In the genomic region with DNA sequence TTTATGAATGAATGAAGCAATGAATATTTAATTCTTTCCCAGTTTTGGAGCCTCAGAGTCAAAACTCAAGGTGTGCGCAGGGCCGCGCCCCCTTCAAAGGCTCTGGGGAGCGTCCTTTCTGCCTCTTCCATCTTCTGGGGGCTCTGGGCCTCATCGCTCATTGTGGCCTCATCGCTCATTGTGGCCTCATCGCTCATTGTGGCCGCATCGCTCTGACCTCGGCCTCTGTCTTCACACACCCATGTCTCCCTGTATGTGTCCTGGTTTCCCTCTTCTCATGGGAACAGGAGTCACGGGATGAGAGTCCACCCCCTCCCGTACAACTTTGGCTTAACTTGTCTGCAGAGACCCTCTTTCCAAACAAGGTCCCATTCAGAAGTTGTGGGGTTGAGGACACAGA, we compare ENCODE assay signal across 27 cellular contexts. TPM values are rescaled to one million over a fixed set of nuclear protein-coding genes. Genes with fewer than 3 reads are reported as not detected.
DNase-seq lines count a peak whose midpoint lies in the region; ATAC-seq, FAIRE-seq and TF ChIP-seq lines count a peak whose summit lies in the region.
"Had no signal": no experiment of that assay in that cellular context is flagged by ENCODE, and none has a peak within 500 bp of the region (broad histone marks: within the 10 kb centered on the region; RNA-seq: fewer than 3 reads in every experiment).

No MANE protein-coding gene starts in this region.

- H3K4me2 ChIP-seq in GM12878 (ENCODE audit: control insufficient read depth, insufficient read depth) (no peak overlapping the region), osteoblast (ENCODE audit: insufficient read depth, low read length) (no peak overlapping the region)
- H3K4me2 ChIP-seq: BLaER1 had no signal

- no peaks in the 10 kb centered on the region for H4K20me1 ChIP-seq in GM12878 (ENCODE audit: control insufficient read depth, insufficient read depth)
- H4K20me1 ChIP-seq in osteoblast (ENCODE audit: insufficient read depth, low read length) = peaks cover 5% of the 10 kb centered on the region

- DNase-seq in COLO829 (ENCODE audit: low spot score) (peak; percentile 32), GM12878 (ENCODE audit: low read depth, low spot score) (no peak), osteoblast (ENCODE audit: insufficient read length, low spot score, missing footprints) (peak; percentile 81), gastrocnemius medialis (no peak), mucosa of descending colon (no peak)
- DNase-seq in activated effector memory CD4-positive, alpha-beta T cell treated with Interleukin-2 at 50 U/mL for 16 hours = no peak
- DNase-seq: 8988T; CD8-positive, alpha-beta T cell; COR-L47; DMS 273 treated with DMSO at 0.1 percent for 48 hours; DMS53; DND-41; EL; GOT3; KBM-7 had no signal

- H3K27ac Mint-ChIP-seq in nephron = peak overlapping the region in 2 of 3 experiments; percentile 46 to 57
- H3K27ac Mint-ChIP-seq: CD14-positive monocyte; CD8-positive, alpha-beta T cell had no signal

- SMC1A ChIA-PET in GM12878 (lab: Charles Lee; ENCODE audit: uncharacterized antibody, unreplicated experiment) = no interaction called here

- CTCF ChIA-PET in GM12878 (lab: Yijun Ruan, JAX) = no interaction called here

- H3K27me3 ChIP-seq in GM12878 (replicated peaks in 1 of 2; ENCODE audit: control insufficient read depth in 2 of 2, insufficient read depth in 2 of 2, low read length in 1 of 2) (no peaks in the 10 kb centered on the region), osteoblast (ENCODE audit: insufficient read depth, low read length) (peaks cover 6% of the 10 kb centered on the region), gastrocnemius medialis (peaks cover 5 to 8% (median 5%) of the 10 kb centered on the region in 3 donors)
- H3K27me3 ChIP-seq: BLaER1 had no signal

- no peak overlapping the region for H3K4me3 ChIP-seq in GM12878
- no peak overlapping the region for H3K4me3 ChIP-seq in osteoblast (ENCODE audit: insufficient read depth, low read length)
- no peak overlapping the region for H3K4me3 ChIP-seq in gastrocnemius medialis
- no peak overlapping the region for H3K4me3 ChIP-seq in mucosa of descending colon
- H3K4me3 ChIP-seq: BLaER1, HAP-1 had no signal

- TF ChIP-seq RAD21 in GM12878 (IDR thresholded peaks at IDR 0.05; ENCODE audit: insufficient read depth, low read depth, low read length) = no peak

- WGBS in GM12878 (ENCODE audit: insufficient coverage, insufficient replicate concordance, low lambda C conversion rate, missing lambda C conversion rate) = 60% methylated on average over 11 of the region's 12 CpGs

- POLR2A ChIA-PET in GM12878 (lab: Charles Lee) = no interaction called here

- TF ChIP-seq POLR2A in GM12878 (IDR thresholded peaks at IDR 0.05; ENCODE audit: low read depth, low read length) (no peak), gastrocnemius medialis (IDR thresholded peaks at IDR 0.05) (no peak)

- peaks cover 5% of the 10 kb centered on the region for H3K27me3 Mint-ChIP-seq in nephron (ENCODE audit: low read depth)

- H3K79me2 ChIP-seq in GM12878 (ENCODE audit: control insufficient read depth, insufficient read depth, low read length) = no peaks in the 10 kb centered on the region
- H3K79me2 ChIP-seq in osteoblast (ENCODE audit: insufficient read depth, low read length) = peaks cover under 1% of the 10 kb centered on the region

- no peaks in the 10 kb centered on the region for H3K9me3 Mint-ChIP-seq in nephron
- H3K9me3 Mint-ChIP-seq: CD8-positive, alpha-beta T cell; IgD-negative memory B cell had no signal

- TF ChIP-seq EP300 in GM12878 (IDR thresholded peaks at IDR 0.05; ENCODE audit: borderline replicate concordance in 1 of 2, control insufficient read depth in 1 of 2, low read depth in 2 of 2, low read length in 2 of 2) = no peak

- no peak overlapping the region for H3K9ac ChIP-seq in GM12878 (ENCODE audit: control insufficient read depth, insufficient read depth, low read length)
- H3K9ac ChIP-seq: BLaER1 had no signal

- no peak for FAIRE-seq in GM12878 (lab: Jason Lieb, UNC)
- FAIRE-seq: GM12891, GM19239 had no signal

- H3K4me3 Mint-ChIP-seq in nephron = peak overlapping the region; percentile 41 to 74 (median 49)
- H3K4me3 Mint-ChIP-seq: CD14-positive monocyte; CD8-positive, alpha-beta T cell had no signal

- no peaks in the 10 kb centered on the region for H3K36me3 ChIP-seq in GM12878 (ENCODE audit: control insufficient read depth in 2 of 2, insufficient read depth in 2 of 2, low read length in 1 of 2)
- H3K36me3 ChIP-seq in osteoblast (ENCODE audit: insufficient read depth, low read length) = no peaks in the 10 kb centered on the region
- H3K36me3 ChIP-seq in gastrocnemius medialis = no peaks in the 10 kb centered on the region
- no peaks in the 10 kb centered on the region for H3K36me3 ChIP-seq in mucosa of descending colon (ENCODE audit: low read depth)
- H3K36me3 ChIP-seq: HAP-1 had no signal

- in situ Hi-C loops in GM12878 (cut with MboI) (no loop called here), gastrocnemius medialis (cut with MboI; ENCODE audit: low sequenced_read_pairs in 4 of 4) (no loop called here)

- intact Hi-C loops in GM12878 (cut with micrococcal nuclease; ENCODE audit: unreplicated experiment) = no loop called here
- intact Hi-C loops in gastrocnemius medialis (cut with DNase I; ENCODE audit: low total_unique reads) = no loop called here
- intact Hi-C loops in mucosa of descending colon (cut with DNase I, micrococcal nuclease) = no loop called here

- RAD21 ChIA-PET in GM12878 (lab: Charles Lee; ENCODE audit: unreplicated experiment) = no interaction called here

- no peak overlapping the region for H2AFZ ChIP-seq in GM12878 (ENCODE audit: control insufficient read depth, low read depth, low read length)
- no peak overlapping the region for H2AFZ ChIP-seq in osteoblast (ENCODE audit: low read length)

- peaks cover 4% of the 10 kb centered on the region for H3K36me3 Mint-ChIP-seq in nephron (ENCODE audit: low read depth)
- H3K36me3 Mint-ChIP-seq: IgD-negative memory B cell had no signal

- no peaks in the 10 kb centered on the region for H3K4me1 ChIP-seq in GM12878 (ENCODE audit: control insufficient read depth, insufficient read depth, low read length)
- H3K4me1 ChIP-seq in osteoblast (ENCODE audit: insufficient read depth, low read length) = no peaks in the 10 kb centered on the region
- peaks cover 4% of the 10 kb centered on the region in 2 donors for H3K4me1 ChIP-seq in gastrocnemius medialis
- H3K4me1 ChIP-seq in mucosa of descending colon (ENCODE audit: low read depth) = peaks cover 8% of the 10 kb centered on the region
- H3K4me1 ChIP-seq: HAP-1 had no signal

- BruUV-seq in GM12878 (replicated peaks; lab: Mats Ljungman, UMichigan) = no TSS peak

- H3K4me1 Mint-ChIP-seq in nephron = no peaks in the 10 kb centered on the region

- H3K9me3 ChIP-seq in GM12878 (replicated peaks; ENCODE audit: control insufficient read depth, insufficient read depth, low read length) (no peaks in the 10 kb centered on the region), osteoblast (ENCODE audit: low read depth, low read length) (no peaks in the 10 kb centered on the region), gastrocnemius medialis (no peaks in the 10 kb centered on the region), mucosa of descending colon (no peaks in the 10 kb centered on the region)
- H3K9me3 ChIP-seq: BLaER1, HAP-1 had no signal

- no peak overlapping the region for H3K27ac ChIP-seq in GM12878 (ENCODE audit: control insufficient read depth, insufficient read depth)
- no peak overlapping the region for H3K27ac ChIP-seq in osteoblast (ENCODE audit: low read depth, low read length)
- H3K27ac ChIP-seq in gastrocnemius medialis = no peak overlapping the region
- H3K27ac ChIP-seq: BLaER1 had no signal

- ATAC-seq in GM12878 (no peak), GM21515 (IDR thresholded peaks at IDR 0.05; ENCODE audit: unreplicated experiment) (no peak), gastrocnemius medialis (no peak), mucosa of descending colon (no peak)
- ATAC-seq: CD8-positive, alpha-beta T cell had no signal

- no peak for TF ChIP-seq CTCF in GM12878 (IDR thresholded peaks at IDR 0.05 in 2 of 3, conservative IDR thresholded peaks at IDR 0.05 in 1 of 3; ENCODE audit: control insufficient read depth in 2 of 3, extremely low read depth in 1 of 3, insufficient read depth in 1 of 3, low read depth in 3 of 3, low read length in 3 of 3)
- TF ChIP-seq CTCF in nephron (IDR thresholded peaks at IDR 0.05; ENCODE audit: unreplicated experiment in 3 of 3) = no peak
- no peak for TF ChIP-seq CTCF in osteoblast (IDR thresholded peaks at IDR 0.05; ENCODE audit: extremely low read depth, low read depth, low read length)
- no peak for TF ChIP-seq CTCF in gastrocnemius medialis (IDR thresholded peaks at IDR 0.05 in 4 of 5, conservative IDR thresholded peaks at IDR 0.05 in 1 of 5)
- no peak for TF ChIP-seq CTCF in mucosa of descending colon (IDR thresholded peaks at IDR 0.05)

RNA-seq across cellular contexts. Expression of a gene that starts 3.2 kb away (rescaled TPM):
- 0.75 and 0.95 TPM in 2 replicates for total RNA-seq in GM12878 (2013; cell fraction: nucleolus; rRNA removed)
- total RNA-seq in GM12878 (2014; rRNA removed) = 4.3 and 5.7 TPM in 2 replicates
- 0.76 and 1.2 TPM in 2 replicates for total RNA-seq in GM12878 (2014; rRNA removed; fragmentation: Illumina TruSeq; extraction: Trizol)
- 6.1 and 6.8 TPM in 2 replicates for total RNA-seq in GM12878 (2021)
- 0.22 TPM for polyA plus RNA-seq in GM12878 (2011; ENCODE audit: low read depth)
- 0.55 and 0.87 TPM in 2 replicates for polyA plus RNA-seq in GM12878 (2011; rRNA removed)
- 1.0 and 2.9 TPM in 2 replicates for polyA plus RNA-seq in GM12878 (2011; cell fraction: cytosol; rRNA removed)
- 0.96 and 2.0 TPM in 2 replicates for polyA plus RNA-seq in GM12878 (2011; cell fraction: nucleus; rRNA removed)
- 1.9 and 2.2 TPM in 2 replicates for polyA plus RNA-seq in GM12878 (2012)
- polyA plus RNA-seq in GM12878 (2014; fragmentation: Illumina TruSeq; extraction: Trizol) = 0.43 TPM in 2 replicates
- polyA plus RNA-seq in GM12878 (2014; fragmentation: Nextera tagmentation; extraction: Ambion mirVana) = 1 to 10 TPM in 1 of 2 experiments, under 1 TPM in 1; 0.42 to 1.6 TPM
- 3.3 and 3.6 TPM in 2 replicates for polyA plus RNA-seq in GM12878 (2014; rRNA removed)
- under 1 TPM; 0.18 to 0.63 TPM for polyA plus RNA-seq in GM12878 (2016; fragmentation: Nextera tagmentation; extraction: Ambion mirVana)
- polyA minus RNA-seq in GM12878 (2011; rRNA and poly(A)+ RNA removed) = 0.22 and 0.62 TPM in 2 replicates
- 4.4 TPM in 2 replicates for polyA minus RNA-seq in GM12878 (2011; cell fraction: cytosol; rRNA and poly(A)+ RNA removed)
- 0.24 and 0.96 TPM in 2 replicates for polyA minus RNA-seq in GM12878 (2011; cell fraction: nucleus; rRNA and poly(A)+ RNA removed)
- 38.0 and 47.0 TPM in 2 replicates for total RNA-seq in osteoblast
- 1 to 10 TPM; 2.4 to 7.9 (median 5.3) TPM for total RNA-seq in gastrocnemius medialis
- total RNA-seq in mucosa of descending colon = 10 to 100 TPM; 21.3 to 28.1 (median 21.5) TPM

RNA-seq across cellular contexts. Expression of a gene that starts 21.3 kb away (rescaled TPM):
- 37.4 and 45.4 TPM in 2 replicates for total RNA-seq in GM12878 (2013; cell fraction: nucleolus; rRNA removed)
- total RNA-seq in GM12878 (2014; rRNA removed) (93.6 and 105 TPM in 2 replicates), GM12878 (2014; rRNA removed; fragmentation: Illumina TruSeq; extraction: Trizol) (16.7 and 21.0 TPM in 2 replicates), GM12878 (2021) (95.9 and 107 TPM in 2 replicates), osteoblast (76.9 and 78.5 TPM in 2 replicates), gastrocnemius medialis (100 to 1,000 TPM in 2 of 4 donors, 10 to 100 TPM in 2; 66.9 to 147 (median 118) TPM), mucosa of descending colon (10 to 100 TPM; 54.1 to 78.2 (median 54.2) TPM)
- polyA plus RNA-seq in GM12878 (2011; ENCODE audit: low read depth) = 8.0 TPM
- polyA plus RNA-seq in GM12878 (2011; rRNA removed) (10.2 and 21.8 TPM in 2 replicates), GM12878 (2014; fragmentation: Illumina TruSeq; extraction: Trizol) (2.9 and 6.6 TPM in 2 replicates), GM12878 (2014; fragmentation: Nextera tagmentation; extraction: Ambion mirVana) (1 to 10 TPM in 1 of 2 experiments, under 1 TPM in 1; 0.13 to 1.7 TPM), GM12878 (2014; rRNA removed) (91.0 and 117 TPM in 2 replicates), GM12878 (2016; fragmentation: Nextera tagmentation; extraction: Ambion mirVana) (10 to 100 TPM; 22.0 to 40.2 TPM)
- polyA plus RNA-seq in GM12878 (2011; cell fraction: cytosol; rRNA removed) = 40.6 and 75.9 TPM in 2 replicates
- 66.8 and 112 TPM in 2 replicates for polyA plus RNA-seq in GM12878 (2011; cell fraction: nucleus; rRNA removed)
- polyA plus RNA-seq in GM12878 (2012) = 39.0 and 47.6 TPM in 2 replicates
- polyA minus RNA-seq in GM12878 (2011; rRNA and poly(A)+ RNA removed) = 27.1 and 50.4 TPM in 2 replicates
- polyA minus RNA-seq in GM12878 (2011; cell fraction: cytosol; rRNA and poly(A)+ RNA removed) = 25.1 and 31.5 TPM in 2 replicates
- 11.4 and 26.6 TPM in 2 replicates for polyA minus RNA-seq in GM12878 (2011; cell fraction: nucleus; rRNA and poly(A)+ RNA removed)

RNA-seq across cellular contexts. Expression of a gene that starts 33.9 kb away (rescaled TPM):
- total RNA-seq in GM12878 (2013; cell fraction: nucleolus; rRNA removed) = 26.2 and 28.8 TPM in 2 replicates
- total RNA-seq in GM12878 (2014; rRNA removed) = 107 and 113 TPM in 2 replicates
- total RNA-seq in GM12878 (2014; rRNA removed; fragmentation: Illumina TruSeq; extraction: Trizol) = 28.6 and 30.2 TPM in 2 replicates
- total RNA-seq in GM12878 (2021) = 223 and 247 TPM in 2 replicates
- 21.7 TPM for polyA plus RNA-seq in GM12878 (2011; ENCODE audit: low read depth)
- 191 and 219 TPM in 2 replicates for polyA plus RNA-seq in GM12878 (2011; rRNA removed)
- polyA plus RNA-seq in GM12878 (2011; cell fraction: cytosol; rRNA removed) = 138 and 274 TPM in 2 replicates
- 79.3 and 87.4 TPM in 2 replicates for polyA plus RNA-seq in GM12878 (2011; cell fraction: nucleus; rRNA removed)
- 111 and 143 TPM in 2 replicates for polyA plus RNA-seq in GM12878 (2012)
- polyA plus RNA-seq in GM12878 (2014; fragmentation: Illumina TruSeq; extraction: Trizol) = 15.8 and 29.0 TPM in 2 replicates
- 100 to 1,000 TPM; 166 to 418 TPM for polyA plus RNA-seq in GM12878 (2014; fragmentation: Nextera tagmentation; extraction: Ambion mirVana)
- polyA plus RNA-seq in GM12878 (2014; rRNA removed) = 146 and 157 TPM in 2 replicates
- 100 to 1,000 TPM; 520 to 586 TPM for polyA plus RNA-seq in GM12878 (2016; fragmentation: Nextera tagmentation; extraction: Ambion mirVana)
- polyA minus RNA-seq in GM12878 (2011; rRNA and poly(A)+ RNA removed) = 13.8 and 24.5 TPM in 2 replicates
- 18.3 and 26.5 TPM in 2 replicates for polyA minus RNA-seq in GM12878 (2011; cell fraction: cytosol; rRNA and poly(A)+ RNA removed)
- polyA minus RNA-seq in GM12878 (2011; cell fraction: nucleus; rRNA and poly(A)+ RNA removed) = 12.0 and 23.8 TPM in 2 replicates
- 37.4 and 39.4 TPM in 2 replicates for total RNA-seq in osteoblast
- total RNA-seq in gastrocnemius medialis = 100 to 1,000 TPM; 106 to 173 (median 154) TPM
- total RNA-seq in mucosa of descending colon = 100 to 1,000 TPM; 265 to 301 (median 272) TPM

RNA-seq across cellular contexts. Expression of a gene that starts 47.5 kb away (rescaled TPM):
- not detected in 2 replicates for total RNA-seq in GM12878 (2013; cell fraction: nucleolus; rRNA removed)
- not detected in 2 replicates for total RNA-seq in GM12878 (2014; rRNA removed)
- not detected in 2 replicates for total RNA-seq in GM12878 (2014; rRNA removed; fragmentation: Illumina TruSeq; extraction: Trizol)
- 0.13 and 0.51 TPM in 2 replicates for total RNA-seq in GM12878 (2021)
- polyA plus RNA-seq in GM12878 (2011; ENCODE audit: low read depth) = not detected
- polyA plus RNA-seq in GM12878 (2011; rRNA removed) = not detected in 2 replicates
- not detected in 2 replicates for polyA plus RNA-seq in GM12878 (2011; cell fraction: cytosol; rRNA removed)
- polyA plus RNA-seq in GM12878 (2011; cell fraction: nucleus; rRNA removed) = not detected in 2 replicates
- polyA plus RNA-seq in GM12878 (2012) = 0.20 and 0.22 TPM in 2 replicates
- polyA plus RNA-seq in GM12878 (2014; fragmentation: Illumina TruSeq; extraction: Trizol) = not detected in 2 replicates
- polyA plus RNA-seq in GM12878 (2014; fragmentation: Nextera tagmentation; extraction: Ambion mirVana) = not detected
- not detected in 2 replicates for polyA plus RNA-seq in GM12878 (2014; rRNA removed)
- not detected for polyA plus RNA-seq in GM12878 (2016; fragmentation: Nextera tagmentation; extraction: Ambion mirVana)
- not detected in 2 replicates for polyA minus RNA-seq in GM12878 (2011; rRNA and poly(A)+ RNA removed)
- not detected in 2 replicates for polyA minus RNA-seq in GM12878 (2011; cell fraction: cytosol; rRNA and poly(A)+ RNA removed)
- polyA minus RNA-seq in GM12878 (2011; cell fraction: nucleus; rRNA and poly(A)+ RNA removed) = not detected in 2 replicates
- total RNA-seq in osteoblast = under 0.01 TPM in 1 of 2 replicates, not detected in the other
- not detected for total RNA-seq in gastrocnemius medialis
- under 1 TPM in 1 of 3 donors, not detected in 2; 0.16 TPM for total RNA-seq in mucosa of descending colon
- total RNA-seq: A673; CD8-positive, alpha-beta T cell; G401; HT-29 had no signal
- polyA plus RNA-seq: AG04450, CD14-positive monocyte, IgD-negative memory B cell had no signal

RNA-seq across cellular contexts. Expression of a gene that starts 58.5 kb away (rescaled TPM):
- total RNA-seq in GM12878 (2013; cell fraction: nucleolus; rRNA removed) = not detected in 2 replicates
- 0.17 TPM in 1 of 2 replicates, not detected in the other for total RNA-seq in GM12878 (2014; rRNA removed)
- total RNA-seq in GM12878 (2014; rRNA removed; fragmentation: Illumina TruSeq; extraction: Trizol) = not detected in 2 replicates
- total RNA-seq in GM12878 (2021) = 0.40 and 0.51 TPM in 2 replicates
- polyA plus RNA-seq in GM12878 (2011; ENCODE audit: low read depth) = 0.08 TPM
- 0.04 TPM in 1 of 2 replicates, not detected in the other for polyA plus RNA-seq in GM12878 (2011; rRNA removed)
- 0.07 and 0.32 TPM in 2 replicates for polyA plus RNA-seq in GM12878 (2011; cell fraction: cytosol; rRNA removed)
- polyA plus RNA-seq in GM12878 (2011; cell fraction: nucleus; rRNA removed) = 0.37 and 0.40 TPM in 2 replicates
- polyA plus RNA-seq in GM12878 (2012) = 0.11 and 0.19 TPM in 2 replicates
- polyA plus RNA-seq in GM12878 (2014; fragmentation: Illumina TruSeq; extraction: Trizol) = 0.04 TPM in 1 of 2 replicates, not detected in the other
- polyA plus RNA-seq in GM12878 (2014; fragmentation: Nextera tagmentation; extraction: Ambion mirVana) = not detected
- 0.09 and 0.47 TPM in 2 replicates for polyA plus RNA-seq in GM12878 (2014; rRNA removed)
- polyA plus RNA-seq in GM12878 (2016; fragmentation: Nextera tagmentation; extraction: Ambion mirVana) = under 1 TPM in 1 of 2 experiments, not detected in 1; 0.83 TPM
- 0.07 TPM in 1 of 2 replicates, not detected in the other for polyA minus RNA-seq in GM12878 (2011; rRNA and poly(A)+ RNA removed)
- polyA minus RNA-seq in GM12878 (2011; cell fraction: cytosol; rRNA and poly(A)+ RNA removed) = not detected in 2 replicates
- polyA minus RNA-seq in GM12878 (2011; cell fraction: nucleus; rRNA and poly(A)+ RNA removed) = not detected in 2 replicates
- 0.29 and 1.1 TPM in 2 replicates for total RNA-seq in osteoblast
- 1 to 10 TPM in 3 of 4 donors, under 1 TPM in 1; 0.41 to 6.5 (median 3.0) TPM for total RNA-seq in gastrocnemius medialis
- total RNA-seq in mucosa of descending colon = 1 to 10 TPM; 2.7 to 3.5 (median 3.3) TPM
- polyA plus RNA-seq: CD14-positive monocyte had no signal

Comparison
In these comparisons a context has a peak if more than half of its experiments do, and no peak if none do; other contexts are left out.
1. DNase-seq: peak in COLO829 (single experiment) and osteoblast (single experiment); none in GM12878 (single experiment), activated effector memory CD4-positive, alpha-beta T cell treated with Interleukin-2 at 50 U/mL for 16 hours (single experiment), gastrocnemius medialis (0 of 2) and mucosa of descending colon (0 of 3).